In the genomic region with DNA sequence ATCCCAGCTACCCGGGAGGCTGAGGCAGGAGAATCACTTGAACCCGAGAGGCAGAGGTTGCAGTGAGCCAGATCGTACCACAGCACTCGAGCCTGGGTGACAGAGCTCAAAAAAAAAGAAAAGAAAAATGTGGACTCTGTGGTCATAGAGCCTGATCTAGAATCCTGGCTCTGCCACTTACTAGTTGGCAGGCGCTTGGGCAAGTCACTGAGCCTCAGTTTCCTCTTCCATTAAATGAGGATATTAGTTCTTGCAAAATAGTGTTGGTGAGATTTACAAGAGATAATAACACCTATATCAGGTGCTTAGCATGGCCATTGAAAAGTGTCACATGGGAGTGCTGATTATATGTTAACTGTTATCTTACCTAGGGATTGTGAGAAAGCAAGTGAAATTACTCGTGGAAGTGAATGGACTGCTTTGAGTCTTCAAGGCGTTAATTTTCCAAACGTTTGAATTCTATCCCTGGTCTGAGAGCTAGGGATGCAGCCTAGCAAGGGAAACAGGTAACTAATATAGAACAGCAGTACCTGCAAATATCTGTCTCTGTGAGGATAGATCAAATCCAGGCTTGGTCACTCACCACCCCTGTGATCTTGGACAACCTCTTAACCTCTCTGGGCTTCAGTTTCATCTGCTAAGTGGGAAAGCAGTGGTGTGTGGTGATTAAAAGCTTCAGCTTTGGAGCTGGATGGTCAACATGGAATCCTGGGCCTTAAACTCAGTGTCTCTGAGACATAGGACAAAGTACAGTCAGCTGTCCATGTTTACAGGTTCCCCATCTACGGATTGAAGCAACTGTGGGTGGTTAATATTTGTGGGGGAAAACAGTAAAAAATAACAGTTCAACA, we compare ENCODE assay signal across 8 cellular contexts. TPM values are rescaled to one million over a fixed set of nuclear protein-coding genes. Genes with fewer than 3 reads are reported as not detected.
DNase-seq lines count a peak whose midpoint lies in the region; ATAC-seq and TF ChIP-seq lines count a peak whose summit lies in the region.

No MANE protein-coding gene starts in this region.

- no peak overlapping the region for H3K27ac Mint-ChIP-seq in H9

- no peak overlapping the region for H2BK15ac ChIP-seq in H9 (ENCODE audit: low read depth, low read length)

- H3K4me3 Mint-ChIP-seq in H9: peak overlapping the region; percentile 73 to 83; a peak in 2 of 5 replicates

- no peaks in the 10 kb centered on the region for H3K79me2 ChIP-seq in H9 (ENCODE audit: insufficient read depth, low read length)

- no CpG with 5 or more reads among the region's 9 CpGs for WGBS in H9 (ENCODE audit: extremely low coverage, insufficient read length, low lambda C conversion rate)

- no peak overlapping the region for H4K91ac ChIP-seq in H9 (ENCODE audit: insufficient read length, low read depth, low read length)

- H3K4me2 ChIP-seq in H9 (ENCODE audit: insufficient read depth, insufficient read length, low read length): peak overlapping the region; percentile 55

- H4K20me1 ChIP-seq in H9 (ENCODE audit: control insufficient read depth, insufficient read depth, insufficient read length): no peaks in the 10 kb centered on the region

- H3K36me3 Mint-ChIP-seq in H9 (ENCODE audit: insufficient read depth in 1 of 3, low read depth in 3 of 3): peaks cover 2 to 4% (median 3%) of the 10 kb centered on the region in 3 experiments; a peak in 3 of 7 replicates

- H3K9me3 ChIP-seq in H9 (ENCODE audit: control insufficient read depth, low read depth, low read length): no peaks in the 10 kb centered on the region
- no peaks in the 10 kb centered on the region for H3K9me3 ChIP-seq in WERI-Rb-1 (ENCODE audit: severe bottlenecking)

- no peak for ATAC-seq in GM19467 (IDR thresholded peaks at IDR 0.05; ENCODE audit: unreplicated experiment)
- no peak for ATAC-seq in HG03039 (IDR thresholded peaks at IDR 0.05; ENCODE audit: unreplicated experiment)

- no peaks in the 10 kb centered on the region; the same call in 1 of the 2 replicates for H3K4me1 ChIP-seq in H9 (ENCODE audit: insufficient read depth, low read length)

- H3K4me1 Mint-ChIP-seq in H9: peaks cover 7 to 9% of the 10 kb centered on the region in 2 experiments

- H3K14ac ChIP-seq in H9 (ENCODE audit: insufficient read depth, low read length): no peak overlapping the region

- no peak overlapping the region for H2AK5ac ChIP-seq in H9 (ENCODE audit: insufficient read length, low read length)

- no peak overlapping the region for H3K18ac ChIP-seq in H9 (ENCODE audit: insufficient read length, low read depth, low read length)

- no peaks in the 10 kb centered on the region for H3K79me1 ChIP-seq in H9 (ENCODE audit: insufficient read depth, low read depth, low read length, poor library complexity, severe bottlenecking)

- no peak overlapping the region for H3K23ac ChIP-seq in H9 (ENCODE audit: insufficient read length, low read depth, low read length)

- H3K4me3 ChIP-seq in WERI-Rb-1 (ENCODE audit: low read depth, low read length) (peak overlapping the region; percentile 71), foreskin fibroblast (ENCODE audit: low read depth in 1 of 2, low read length in 2 of 2) (peak overlapping the region; percentile 87 to 96), skin epidermis (peak overlapping the region; percentile 52 to 90 (median 65))

- DNase-seq in H9 (no peak), WERI-Rb-1 (no peak), foreskin fibroblast (no peak), NCI-H1048 (lab: John Stamatoyannopoulos, UW) (no peak)
- no peak for DNase-seq in activated CD4-positive, alpha-beta T cell treated with anti-CD3 and anti-CD28 coated beads for 1 hour

- no peak overlapping the region for H2BK12ac ChIP-seq in H9 (ENCODE audit: insufficient read length, low read depth, low read length)

- no peak overlapping the region for H2BK5ac ChIP-seq in H9 (ENCODE audit: insufficient read length, low read length)

- no peaks in the 10 kb centered on the region for H3K27me3 ChIP-seq in H9 (ENCODE audit: insufficient read depth, low read length)
- no peaks in the 10 kb centered on the region for H3K27me3 ChIP-seq in WERI-Rb-1 (ENCODE audit: insufficient read depth, low read depth, severe bottlenecking)

- TF ChIP-seq CTCF in H9 (conservative IDR thresholded peaks at IDR 0.05) (no peak), WERI-Rb-1 (IDR thresholded peaks at IDR 0.05; ENCODE audit: low read depth, low read length) (no peak), foreskin fibroblast (IDR thresholded peaks at IDR 0.05; ENCODE audit: low read depth, low read length) (no peak)

- no peak overlapping the region for H2BK120ac ChIP-seq in H9 (ENCODE audit: low read depth, low read length, poor library complexity, severe bottlenecking)

- H3K36me3 ChIP-seq in WERI-Rb-1: no peaks in the 10 kb centered on the region

- no peak overlapping the region for H4K5ac ChIP-seq in H9 (ENCODE audit: insufficient read length, low read depth, low read length)

- H3K27ac ChIP-seq in H9 (ENCODE audit: insufficient read length, low read depth, low read length) (no peak overlapping the region), WERI-Rb-1 (no peak overlapping the region), skin epidermis (peak overlapping the region in 19 of 21 experiments; percentile 48 to 97 (median 88))

- H2AFZ ChIP-seq in H9 (ENCODE audit: low read length): no peak overlapping the region

- H3K4ac ChIP-seq in H9 (ENCODE audit: low read depth, low read length): no peak overlapping the region

- no peak overlapping the region for H4K8ac ChIP-seq in H9 (replicated peaks; ENCODE audit: insufficient read length, low read depth, low read length)

- no peaks in the 10 kb centered on the region; the same call in 1 of the 2 replicates for H3K27me3 Mint-ChIP-seq in H9 (ENCODE audit: low read depth)

- H3K23me2 ChIP-seq in H9 (ENCODE audit: insufficient read length, low read depth, low read length, poor library complexity, severe bottlenecking): no peaks in the 10 kb centered on the region

- no peak overlapping the region for H3K56ac ChIP-seq in H9 (ENCODE audit: insufficient read length, low read depth, low read length)

- no peak overlapping the region for H2BK20ac ChIP-seq in H9 (ENCODE audit: low read depth, low read length, poor library complexity, severe bottlenecking)

- no peak overlapping the region for H3T11ph ChIP-seq in H9 (ENCODE audit: low read length)

- peaks cover 3% of the 10 kb centered on the region in 2 experiments; a peak in 2 of 5 replicates for H3K9me3 Mint-ChIP-seq in H9

- H3K9ac ChIP-seq in H9 (ENCODE audit: extremely low read depth, insufficient read length, low read length): no peak overlapping the region

RNA-seq across cellular contexts. Expression of a gene that starts 1.0 kb away (rescaled TPM):
- total RNA-seq in H9 (2021): 19.3 and 25.3 TPM in 2 replicates

RNA-seq across cellular contexts. Expression of a gene that starts 44.2 kb away (rescaled TPM):
- total RNA-seq in H9 (2021): 28.3 and 28.6 TPM in 2 replicates

Comparison
In these comparisons a context has a peak if more than half of its experiments do, and no peak if none do; other contexts are left out.
1. H3K27ac ChIP-seq: peak in skin epidermis (19 of 21); none in H9 (single experiment) and WERI-Rb-1 (single experiment).
2. Peak in every context shown above with its lines, with median percentiles within 50 percentile points of each other: H3K4me3 ChIP-seq.